ENCODE assay signal across 27 cellular contexts in the genomic region with DNA sequence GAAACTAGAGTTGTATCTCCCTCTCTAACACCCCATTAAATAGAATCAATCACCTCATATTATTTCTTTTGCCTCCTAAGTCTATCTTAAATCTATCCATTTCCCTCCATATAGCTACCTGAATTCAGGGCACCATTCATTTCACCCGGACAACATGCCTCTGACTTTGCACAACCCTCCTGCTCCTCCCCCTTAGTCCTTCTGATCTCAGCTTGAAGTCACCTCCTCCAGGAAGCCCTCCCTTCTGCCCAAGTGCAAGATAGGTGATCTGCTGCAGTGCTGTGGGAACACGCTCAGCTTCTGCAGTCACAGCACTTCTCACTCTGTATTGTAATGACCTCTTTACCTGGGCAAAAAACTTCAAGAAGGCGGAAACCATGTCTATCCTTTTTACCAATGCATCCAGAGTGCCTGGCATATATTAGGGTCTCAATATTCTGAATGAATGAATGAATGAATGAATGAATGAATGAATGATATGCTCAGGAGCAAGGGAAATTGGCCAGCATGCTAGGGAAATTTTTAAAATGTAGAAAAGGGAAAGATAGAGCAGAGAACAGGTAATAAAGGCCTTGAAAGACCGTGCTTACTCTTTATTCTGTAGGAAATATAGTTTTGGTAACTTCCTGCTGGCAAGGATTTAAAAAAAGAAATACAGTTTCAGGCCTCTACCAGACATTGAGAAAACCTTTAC.
"Had no signal": no experiment of that assay in that cellular context is flagged by ENCODE, and none has a peak within 500 bp of the region (broad histone marks: within the 10 kb centered on the region; RNA-seq: fewer than 3 reads in every experiment).

No MANE protein-coding gene starts in this region.

- H3K27ac ChIP-seq: brain microvascular endothelial cell, cardiac muscle cell, RWPE1, SJCRH30 had no signal

- H3K4me1 ChIP-seq: SJCRH30 had no signal

- H3K27ac Mint-ChIP-seq: activated CD4-positive, alpha-beta T cell treated with anti-CD3 and anti-CD28 coated beads, Interleukin-2, amount 10 ng/mL, durations not matched to agents 24 days and 14 days; activated CD8-positive, alpha-beta memory T cell treated with anti-CD3 and anti-CD28 coated beads, Interleukin-2, amount 10 ng/mL, durations not matched to agents 7 days and 5 days; activated naive CD4-positive, alpha-beta T cell treated with anti-CD3 and anti-CD28 coated beads, Interleukin-2, amount 10 ng/mL, durations not matched to agents 7 days and 5 days; activated naive CD8-positive, alpha-beta T cell treated with anti-CD3 and anti-CD28 coated beads for 36 hours; activated T-cell treated with anti-CD3 and anti-CD28 coated beads, Interleukin-2, amount 50 U/mL, for 24 hours; WTC11 had no signal

- H3K36me3 ChIP-seq: brain microvascular endothelial cell, cardiac muscle cell, SJCRH30 had no signal

- ATAC-seq: activated CD8-positive, alpha-beta memory T cell treated with anti-CD3 and anti-CD28 coated beads, Interleukin-2, amount 10 ng/mL, durations not matched to agents 7 days and 5 days; WTC11 had no signal

- H3K27me3 ChIP-seq: brain microvascular endothelial cell, cardiac muscle cell, Peyer's patch, SJCRH30 had no signal

- H3K9me3 ChIP-seq: Peyer's patch, SJCRH30, SK-N-SH had no signal

- H3K4me3 Mint-ChIP-seq: activated CD4-positive, alpha-beta T cell treated with anti-CD3 and anti-CD28 coated beads, Interleukin-2, amount 10 ng/mL, durations not matched to agents 24 days and 14 days; activated CD8-positive, alpha-beta memory T cell treated with anti-CD3 and anti-CD28 coated beads, Interleukin-2, amount 10 ng/mL, durations not matched to agents 7 days and 5 days; activated naive CD4-positive, alpha-beta T cell treated with anti-CD3 and anti-CD28 coated beads, Interleukin-2, amount 10 ng/mL, durations not matched to agents 7 days and 5 days; activated naive CD8-positive, alpha-beta T cell treated with anti-CD3 and anti-CD28 coated beads for 36 hours; activated T-cell treated with anti-CD3 and anti-CD28 coated beads, Interleukin-2, amount 50 U/mL, for 24 hours; WTC11 had no signal

- H3K27me3 Mint-ChIP-seq: activated CD4-positive, alpha-beta T cell treated with anti-CD3 and anti-CD28 coated beads, Interleukin-2, amount 10 ng/mL, durations not matched to agents 24 days and 14 days; activated CD8-positive, alpha-beta memory T cell treated with anti-CD3 and anti-CD28 coated beads, Interleukin-2, amount 10 ng/mL, durations not matched to agents 7 days and 5 days; activated naive CD8-positive, alpha-beta T cell treated with anti-CD3 and anti-CD28 coated beads for 36 hours; activated T-cell treated with anti-CD3 and anti-CD28 coated beads, Interleukin-2, amount 50 U/mL, for 24 hours had no signal

- H3K4me3 ChIP-seq: cardiac muscle cell, Peyer's patch, SJCRH30 had no signal

- DNase-seq: activated CD4-positive, alpha-beta T cell treated with anti-CD3 and anti-CD28 coated beads, Interleukin-2, amount 10 ng/mL, durations not matched to agents 24 days and 14 days; activated CD4-positive, alpha-beta T cell treated with anti-CD3 and anti-CD28 coated beads, Interleukin-2, amount 50 U/mL, for 48 hours; activated CD4-positive, CD25-positive, alpha-beta regulatory T cell treated with anti-CD3 and anti-CD28 coated beads, Interleukin-2, amount 50 U/mL, for 72 hours; activated CD8-positive, alpha-beta memory T cell treated with anti-CD3 and anti-CD28 coated beads, Interleukin-2, amount 10 ng/mL, durations not matched to agents 7 days and 5 days; activated gamma-delta T cell; activated naive CD4-positive, alpha-beta T cell treated with anti-CD3 and anti-CD28 coated beads, Interleukin-2, amount 10 ng/mL, durations not matched to agents 7 days and 5 days; activated naive CD8-positive, alpha-beta T cell treated with anti-CD3 and anti-CD28 coated beads for 36 hours; activated T-cell treated with anti-CD3 and anti-CD28 coated beads, Interleukin-2, amount 50 U/mL, for 24 hours; brain microvascular endothelial cell; cerebellar nuclear complex; Kasumi-1; KBM-7; MV-4-11; NCI-H1105 treated with DMSO at 0.1 percent for 48 hours; NCI-H1436 treated with DMSO at 0.1 percent for 48 hours; NCI-H1930; NCI-H2171 treated with DMSO at 0.1 percent for 48 hours; NCI-H226; NCI-H526; NCI-H82; Peyer's patch; Right ventricle myocardium superior; SJCRH30; SK-N-SH had no signal

- H3K36me3 Mint-ChIP-seq: activated naive CD8-positive, alpha-beta T cell treated with anti-CD3 and anti-CD28 coated beads for 36 hours; WTC11 had no signal
